In genomic region chr5:31194458-31194808, GRCh38 we compare ENCODE assay signal across 10 cellular contexts. TPM values are rescaled to one million over a fixed set of nuclear protein-coding genes. Genes with fewer than 3 reads are reported as not detected.
DNase-seq lines count a peak whose midpoint lies in the region; ATAC-seq and TF ChIP-seq lines count a peak whose summit lies in the region.
"Had no signal": no experiment of that assay in that cellular context is flagged by ENCODE, and none has a peak within 500 bp of the region (broad histone marks: within the 10 kb centered on the region; RNA-seq: fewer than 3 reads in every experiment).

No MANE protein-coding gene starts in this region.

- peak overlapping the region; percentile 91 for H3K27ac Mint-ChIP-seq in neural crest cell (ENCODE audit: unreplicated experiment)
- no peak overlapping the region for H3K27ac Mint-ChIP-seq in naive thymus-derived CD4-positive, alpha-beta T cell

- DNase-seq in AG04449 (ENCODE audit: low read depth, low spot score) (no peak), Peyer's patch (no peak), foreskin fibroblast (peak; percentile 4 to 38), neural crest cell (ENCODE audit: low read depth, low spot score) (no peak), T-helper 1 cell (no peak), H4 (ENCODE audit: low spot score) (no peak)
- DNase-seq in naive thymus-derived CD4-positive, alpha-beta T cell = no peak

- peaks cover 0 to 21% (median 0%) of the 10 kb centered on the region in 4 donors for H3K4me1 ChIP-seq in Peyer's patch
- H3K4me1 ChIP-seq in naive thymus-derived CD4-positive, alpha-beta T cell (ENCODE audit: control insufficient read depth in 2 of 2, insufficient read depth in 2 of 2, low read length in 2 of 2) = no peaks in the 10 kb centered on the region

- peaks cover 58% of the 10 kb centered on the region for H3K4me1 Mint-ChIP-seq in neural crest cell
- peaks cover 0 to 19% (median 14%) of the 10 kb centered on the region in 7 donors for H3K4me1 Mint-ChIP-seq in naive thymus-derived CD4-positive, alpha-beta T cell

- ATAC-seq in GM19452 (IDR thresholded peaks at IDR 0.05; ENCODE audit: unreplicated experiment) = no peak
- no peak for ATAC-seq in naive thymus-derived CD4-positive, alpha-beta T cell

- H3K27ac ChIP-seq in Peyer's patch = no peak overlapping the region
- H3K27ac ChIP-seq in naive thymus-derived CD4-positive, alpha-beta T cell (ENCODE audit: low read depth, low read length) = no peak overlapping the region
- H3K27ac ChIP-seq: neutrophil had no signal

- CTCF ChIA-PET in AG04449 (lab: Yijun Ruan, JAX) = interaction anchor here (1.2 to 5.4 kb wide), 2 partner anchors 9 to 38 kb away, joined by 4 to 21 read pairs; no protein-coding TSS in a partner anchor
- CTCF ChIA-PET in naive thymus-derived CD4-positive, alpha-beta T cell (lab: Charles Lee) = no interaction called here

- no peaks in the 10 kb centered on the region for H3K9me3 Mint-ChIP-seq in neural crest cell
- peaks cover 0 to 6% (median 0%) of the 10 kb centered on the region in 11 donors for H3K9me3 Mint-ChIP-seq in naive thymus-derived CD4-positive, alpha-beta T cell

- no peaks in the 10 kb centered on the region for H3K27me3 ChIP-seq in Peyer's patch
- no peaks in the 10 kb centered on the region for H3K27me3 ChIP-seq in naive thymus-derived CD4-positive, alpha-beta T cell (ENCODE audit: control insufficient read depth in 2 of 2, insufficient read depth in 2 of 2, low read length in 2 of 2)

- no peak for TF ChIP-seq POLR2A in Peyer's patch (IDR thresholded peaks at IDR 0.05)

- H3K4me3 Mint-ChIP-seq in neural crest cell = peak overlapping the region; percentile 87
- H3K4me3 Mint-ChIP-seq in naive thymus-derived CD4-positive, alpha-beta T cell = peak overlapping the region in 2 of 10 donors; percentile 23 to 27

- H3K27me3 Mint-ChIP-seq in neural crest cell (ENCODE audit: low read depth) = peaks cover 44% of the 10 kb centered on the region
- peaks cover 50 to 66% (median 64%) of the 10 kb centered on the region in 5 donors for H3K27me3 Mint-ChIP-seq in naive thymus-derived CD4-positive, alpha-beta T cell

- intact Hi-C loops in naive thymus-derived CD4-positive, alpha-beta T cell (cut with micrococcal nuclease) = no loop called here

- no peak for TF ChIP-seq CTCF in AG04449 (IDR thresholded peaks at IDR 0.05; ENCODE audit: insufficient read depth, low read length, missing control alignments)
- no peak for TF ChIP-seq CTCF in Peyer's patch (IDR thresholded peaks at IDR 0.05)
- no peak for TF ChIP-seq CTCF in foreskin fibroblast (IDR thresholded peaks at IDR 0.05; ENCODE audit: low read depth, low read length)
- no peak for TF ChIP-seq CTCF in neural crest cell (conservative IDR thresholded peaks at IDR 0.05)

- H3K36me3 Mint-ChIP-seq in neural crest cell (ENCODE audit: low read depth) = peaks cover 5% of the 10 kb centered on the region
- H3K36me3 Mint-ChIP-seq in naive thymus-derived CD4-positive, alpha-beta T cell = peaks cover 0 to 3% (median 0%) of the 10 kb centered on the region in 5 donors

- H3K9me3 ChIP-seq in Peyer's patch = no peaks in the 10 kb centered on the region
- no peaks in the 10 kb centered on the region for H3K9me3 ChIP-seq in naive thymus-derived CD4-positive, alpha-beta T cell (ENCODE audit: control insufficient read depth in 2 of 3, low read length in 3 of 3)
- H3K9me3 ChIP-seq: neutrophil had no signal

- H3K4me3 ChIP-seq in AG04449 (ENCODE audit: low read depth, low read length) (peak overlapping the region; percentile 61), Peyer's patch (peak overlapping the region in 3 of 4 donors; percentile 12 to 43 (median 42)), foreskin fibroblast (ENCODE audit: low read depth in 1 of 2, low read length in 2 of 2) (peak overlapping the region; percentile 54 to 58)
- H3K4me3 ChIP-seq in naive thymus-derived CD4-positive, alpha-beta T cell (ENCODE audit: low read length) = no peak overlapping the region

- no peaks in the 10 kb centered on the region for H3K36me3 ChIP-seq in Peyer's patch
- H3K36me3 ChIP-seq in naive thymus-derived CD4-positive, alpha-beta T cell (ENCODE audit: control insufficient read depth in 2 of 3, insufficient read depth in 3 of 3, low read length in 3 of 3) = no peaks in the 10 kb centered on the region
- H3K36me3 ChIP-seq: neutrophil had no signal

- POLR2A ChIA-PET in AG04449 (lab: Yijun Ruan, JAX) = no interaction called here
- POLR2A ChIA-PET in naive thymus-derived CD4-positive, alpha-beta T cell (lab: Charles Lee) = no interaction called here

RNA-seq across cellular contexts. Expression of gene CDH6, which starts 0.9 kb away (rescaled TPM):
- total RNA-seq in Peyer's patch = 1 to 10 TPM in 2 of 4 donors, under 1 TPM in 2; 0.85 to 5.8 (median 1.1) TPM
- 233 and 247 TPM in 2 replicates for total RNA-seq in neural crest cell
- 65.1 and 70.2 TPM in 2 replicates for total RNA-seq in H4 (2014; rRNA removed; shearing (Covaris generic))
- not detected for total RNA-seq in naive thymus-derived CD4-positive, alpha-beta T cell
- polyA plus RNA-seq in naive thymus-derived CD4-positive, alpha-beta T cell = not detected
- total RNA-seq: SK-MEL-5 had no signal

Comparison
In these comparisons a context has a peak if more than half of its experiments do, and no peak if none do; other contexts are left out.
1. DNase-seq: peak in foreskin fibroblast (2 of 2); none in AG04449 (single experiment), Peyer's patch (0 of 3), neural crest cell (single experiment), T-helper 1 cell (0 of 5), H4 (single experiment) and naive thymus-derived CD4-positive, alpha-beta T cell (0 of 9).